Comparison of ENCODE assay signal across 32 cellular contexts in genomic region chr9:74961496-74961895, GRCh38.
"Had no signal": no experiment of that assay in that cellular context is flagged by ENCODE, and none has a peak within 500 bp of the region (broad histone marks: within the 10 kb centered on the region; RNA-seq: fewer than 3 reads in every experiment).

No MANE protein-coding gene starts in this region.

- H3K4me3 Mint-ChIP-seq: activated B cell treated with CpG ODN at 0.5 μM for 24 hours; activated CD8-positive, alpha-beta T cell treated with anti-CD3 and anti-CD28 coated beads for 36 hours; activated naive CD8-positive, alpha-beta T cell; effector memory CD8-positive, alpha-beta T cell; T-cell; T-helper 1 cell treated with Interleukin-12 subunit alpha and Interleukin-12 subunit beta and Interleukin-4 antibody, amounts not matched to agents 30 μg/mL and 1 μg/mL, for 36 hours had no signal

- FAIRE-seq: astrocyte, colon, endometrium, endothelial cell of umbilical vein had no signal

- DNase-seq: activated B cell treated with CpG ODN at 0.5 μM for 24 hours; activated CD4-positive, alpha-beta T cell treated with anti-CD3 and anti-CD28 coated beads for 48 hours; activated CD4-positive, alpha-beta T cell treated with anti-CD3 and anti-CD28 coated beads, Interleukin-2, amount 50 U/mL, for 1 hour; activated CD4-positive, alpha-beta T cell treated with anti-CD3 and anti-CD28 coated beads, Interleukin-2, amount 50 U/mL, for 48 hours; activated CD8-positive, alpha-beta memory T cell treated with anti-CD3 and anti-CD28 coated beads for 24 hours; activated CD8-positive, alpha-beta T cell treated with anti-CD3 and anti-CD28 coated beads for 36 hours; activated gamma-delta T cell; activated naive CD4-positive, alpha-beta T cell treated with anti-CD3 and anti-CD28 coated beads, Interleukin-2, amount 50 U/mL, for 16 hours; activated naive CD4-positive, alpha-beta T cell treated with Interleukin-2 at 50 U/mL for 16 hours; activated T-cell treated with anti-CD3 and anti-CD28 coated beads, Interleukin-2, amount 50 U/mL, for 48 hours; amniotic stem cell; anterior cingulate cortex; brain microvascular endothelial cell; caudate nucleus; cortex of kidney; dermis blood vessel endothelial cell; effector CD4-positive, alpha-beta T cell; effector memory CD8-positive, alpha-beta T cell; esophagus squamous epithelium; foreskin melanocyte; SW 1271; T-cell; T-helper 9 cell; WERI-Rb-1 had no signal

- H3K27ac Mint-ChIP-seq: activated B cell treated with CpG ODN at 0.5 μM for 24 hours; activated CD8-positive, alpha-beta T cell treated with anti-CD3 and anti-CD28 coated beads for 36 hours; activated naive CD8-positive, alpha-beta T cell; effector memory CD8-positive, alpha-beta T cell; T-cell; T-helper 1 cell treated with Interleukin-12 subunit alpha and Interleukin-12 subunit beta and Interleukin-4 antibody, amounts not matched to agents 30 μg/mL and 1 μg/mL, for 36 hours had no signal

- ATAC-seq: activated CD4-positive, CD25-positive, alpha-beta regulatory T cell treated with anti-CD3 and anti-CD28 coated beads, Interleukin-2, amount 50 U/mL, for 24 hours; activated CD8-positive, alpha-beta T cell treated with anti-CD3 and anti-CD28 coated beads for 36 hours; effector memory CD8-positive, alpha-beta T cell; gastroesophageal sphincter; T-cell had no signal

- H3K27me3 Mint-ChIP-seq: activated B cell treated with CpG ODN at 0.5 μM for 24 hours; activated CD8-positive, alpha-beta T cell treated with anti-CD3 and anti-CD28 coated beads for 36 hours; activated naive CD8-positive, alpha-beta T cell; effector memory CD8-positive, alpha-beta T cell; T-cell had no signal

- H3K36me3 ChIP-seq: brain microvascular endothelial cell, WERI-Rb-1 had no signal

- H3K4me3 ChIP-seq: esophagus squamous epithelium, gastroesophageal sphincter had no signal

- H3K4me1 Mint-ChIP-seq: activated B cell treated with CpG ODN at 0.5 μM for 24 hours, T-cell had no signal

- H3K27me3 ChIP-seq: brain microvascular endothelial cell, esophagus squamous epithelium, gastroesophageal sphincter had no signal
